ENCODE assay signal across 24 cellular contexts in genomic region chrX:34658316-34658715, GRCh38. TPM values are rescaled to one million over a fixed set of nuclear protein-coding genes. Genes with fewer than 3 reads are reported as not detected.
A peak's percentile ranks its signal among the peaks of the same experiment; 100 is the strongest.
DNase-seq lines count a peak whose midpoint lies in the region; ATAC-seq and TF ChIP-seq lines count a peak whose summit lies in the region.
"Had no signal": no experiment of that assay in that cellular context is flagged by ENCODE, and none has a peak within 500 bp of the region (broad histone marks: within the 10 kb centered on the region; RNA-seq: fewer than 3 reads in every experiment).

No MANE protein-coding gene starts in this region.

- H4K5ac ChIP-seq in H9 (ENCODE audit: insufficient read length, low read depth, low read length), result no peak overlapping the region

- no peak overlapping the region for H2BK5ac ChIP-seq in H9 (ENCODE audit: insufficient read length, low read length)

- H3K18ac ChIP-seq in H9 (ENCODE audit: insufficient read length, low read depth, low read length), result no peak overlapping the region

- peaks cover 12% of the 10 kb centered on the region; the same call in 1 of the 2 replicates for H3K79me2 ChIP-seq in H9 (ENCODE audit: insufficient read depth, low read length)

- no peak overlapping the region for H2AFZ ChIP-seq in H9 (ENCODE audit: low read length)

- no peaks in the 10 kb centered on the region for H3K23me2 ChIP-seq in H9 (ENCODE audit: insufficient read length, low read depth, low read length, poor library complexity, severe bottlenecking)

- intact Hi-C loops in sciatic nerve (cut with DNase I), result no loop called here

- peaks cover 0 to 9% (median 5%) of the 10 kb centered on the region in 3 experiments; a peak in 5 of 7 replicates for H3K36me3 Mint-ChIP-seq in H9 (ENCODE audit: insufficient read depth in 1 of 3, low read depth in 3 of 3)

- H3K4ac ChIP-seq in H9 (ENCODE audit: low read depth, low read length), result no peak overlapping the region

- no peaks in the 10 kb centered on the region; the same call in 1 of the 2 replicates for H3K4me1 ChIP-seq in H9 (ENCODE audit: insufficient read depth, low read length)
- peaks cover 6% of the 10 kb centered on the region for H3K4me1 ChIP-seq in iPS-18a (ENCODE audit: control insufficient read depth, low read depth, low read length)
- peaks cover 6% of the 10 kb centered on the region for H3K4me1 ChIP-seq in skeletal muscle satellite cell (ENCODE audit: control insufficient read depth, insufficient read depth, low read length)
- H3K4me1 ChIP-seq: breast epithelium, left lung, upper lobe of right lung had no signal

- H3K23ac ChIP-seq in H9 (ENCODE audit: insufficient read length, low read depth, low read length), result no peak overlapping the region

- no peak overlapping the region for H3K14ac ChIP-seq in H9 (ENCODE audit: insufficient read depth, low read length)

- no peak overlapping the region for H2BK12ac ChIP-seq in H9 (ENCODE audit: insufficient read length, low read depth, low read length)

- H3K4me2 ChIP-seq in H9 (ENCODE audit: insufficient read depth, insufficient read length, low read length) (peak overlapping the region; percentile 79), skeletal muscle satellite cell (ENCODE audit: low read length) (peak overlapping the region; percentile 84)

- H2BK15ac ChIP-seq in H9 (ENCODE audit: low read depth, low read length), result no peak overlapping the region

- H3K4me1 Mint-ChIP-seq in H9, result peaks cover 43 to 46% of the 10 kb centered on the region in 2 experiments
- H3K4me1 Mint-ChIP-seq: T-helper 17 cell had no signal

- no peak overlapping the region for H3K27ac ChIP-seq in H9 (ENCODE audit: insufficient read length, low read depth, low read length)
- no peak overlapping the region for H3K27ac ChIP-seq in iPS-18a (ENCODE audit: low read length)
- H3K27ac ChIP-seq: left lung, neutrophil, upper lobe of right lung, VCaP had no signal

- DNase-seq in H9 (no peak), dedifferentiated amniotic fluid mesenchymal stem cell (ENCODE audit: extremely low spot score) (peak; percentile 22), sciatic nerve (ENCODE audit: low spot score) (no peak), DMS153 (lab: John Stamatoyannopoulos, UW) (no peak)
- DNase-seq in stimulated activated CD4-positive, alpha-beta T cell treated with anti-CD3 and anti-CD28 coated beads, Interleukin-4, amount 100 ng/mL, for 4 hours, result no peak
- DNase-seq: activated CD8-positive, alpha-beta memory T cell treated with anti-CD3 and anti-CD28 coated beads, Interleukin-2, amount 50 U/mL, for 48 hours; dermis blood vessel endothelial cell; DND-41; left lung; midbrain; MM.1S; NCI-H1694; NCI-H82; PC-3; stimulated activated CD8-positive, alpha-beta memory T cell treated with anti-CD3 and anti-CD28 coated beads, Interleukin-4, amount 100 ng/mL, for 48 hours; T-helper 17 cell; upper lobe of right lung had no signal

- WGBS in H9 (ENCODE audit: extremely low coverage, insufficient read length, low lambda C conversion rate), result no CpG with 5 or more reads among the region's 4 CpGs

- no peaks in the 10 kb centered on the region for H3K9me3 ChIP-seq in H9 (ENCODE audit: control insufficient read depth, low read depth, low read length)
- peaks cover 8% of the 10 kb centered on the region for H3K9me3 ChIP-seq in iPS-18a (ENCODE audit: control insufficient read depth, low read depth, low read length)
- no peaks in the 10 kb centered on the region for H3K9me3 ChIP-seq in skeletal muscle satellite cell (replicated peaks; ENCODE audit: low read length)
- H3K9me3 ChIP-seq: breast epithelium, left lung, neutrophil, upper lobe of right lung had no signal

- peak overlapping the region; percentile 41 for H3K4me3 ChIP-seq in iPS-18a (ENCODE audit: low read length)
- no peak overlapping the region for H3K4me3 ChIP-seq in skeletal muscle satellite cell (ENCODE audit: low read length)

- peaks cover 4 to 61% of the 10 kb centered on the region in 2 experiments; a peak in 4 of 5 replicates for H3K9me3 Mint-ChIP-seq in H9

- H4K91ac ChIP-seq in H9 (ENCODE audit: insufficient read length, low read depth, low read length), result no peak overlapping the region

- H4K8ac ChIP-seq in H9 (replicated peaks; ENCODE audit: insufficient read length, low read depth, low read length), result no peak overlapping the region

- H3K4me3 Mint-ChIP-seq in H9, result peak overlapping the region; percentile 70 to 78; a peak in 4 of 5 replicates
- H3K4me3 Mint-ChIP-seq: B cell, T-helper 17 cell had no signal

- H3K79me1 ChIP-seq in H9 (ENCODE audit: insufficient read depth, low read depth, low read length, poor library complexity, severe bottlenecking), result no peaks in the 10 kb centered on the region

- H3K36me3 ChIP-seq in iPS-18a (ENCODE audit: control insufficient read depth, low read depth, low read length), result no peaks in the 10 kb centered on the region
- no peaks in the 10 kb centered on the region for H3K36me3 ChIP-seq in skeletal muscle satellite cell (ENCODE audit: insufficient read depth, low read length)
- H3K36me3 ChIP-seq: breast epithelium, left lung, neutrophil, upper lobe of right lung had no signal

- H3T11ph ChIP-seq in H9 (ENCODE audit: low read length), result no peak overlapping the region

- H3K27me3 ChIP-seq in H9 (ENCODE audit: insufficient read depth, low read length), result no peaks in the 10 kb centered on the region
- H3K27me3 ChIP-seq in iPS-18a (ENCODE audit: control insufficient read depth, insufficient read depth, low read length), result peaks cover 7% of the 10 kb centered on the region
- H3K27me3 ChIP-seq in skeletal muscle satellite cell (ENCODE audit: control insufficient read depth, insufficient read depth, low read length), result no peaks in the 10 kb centered on the region
- H3K27me3 ChIP-seq: upper lobe of right lung had no signal

- peaks cover 6% of the 10 kb centered on the region for H3K27me3 Mint-ChIP-seq in H9 (ENCODE audit: low read depth)
- H3K27me3 Mint-ChIP-seq: T-helper 17 cell had no signal

- H2BK20ac ChIP-seq in H9 (ENCODE audit: low read depth, low read length, poor library complexity, severe bottlenecking), result no peak overlapping the region

- no peak overlapping the region for H2BK120ac ChIP-seq in H9 (ENCODE audit: low read depth, low read length, poor library complexity, severe bottlenecking)

- ATAC-seq in sciatic nerve, result no peak
- no peak for ATAC-seq in HG03469 (IDR thresholded peaks at IDR 0.05; ENCODE audit: unreplicated experiment)
- ATAC-seq: left lung, T-helper 17 cell, upper lobe of right lung had no signal

- H3K27ac Mint-ChIP-seq in H9, result no peak overlapping the region
- H3K27ac Mint-ChIP-seq: B cell, T-helper 17 cell had no signal

- no peak for TF ChIP-seq CTCF in H9 (conservative IDR thresholded peaks at IDR 0.05)

- no peak overlapping the region for H3K9ac ChIP-seq in H9 (ENCODE audit: extremely low read depth, insufficient read length, low read length)
- no peak overlapping the region for H3K9ac ChIP-seq in iPS-18a (ENCODE audit: low read length)
- H3K9ac ChIP-seq in skeletal muscle satellite cell (ENCODE audit: low read depth, low read length), result no peak overlapping the region

- H3K56ac ChIP-seq in H9 (ENCODE audit: insufficient read length, low read depth, low read length), result no peak overlapping the region

- no peaks in the 10 kb centered on the region for H4K20me1 ChIP-seq in H9 (ENCODE audit: control insufficient read depth, insufficient read depth, insufficient read length)

- H2AK5ac ChIP-seq in H9 (ENCODE audit: insufficient read length, low read length), result no peak overlapping the region

RNA-seq across cellular contexts. Expression of gene TMEM47, which starts 1.2 kb away (rescaled TPM):
- total RNA-seq in H9 (2021) (26.0 and 26.4 TPM in 2 replicates), sciatic nerve (20.7 TPM)
- total RNA-seq in skeletal muscle satellite cell (2012; rRNA removed), result 18.8 and 31.2 TPM in 2 replicates
- total RNA-seq: B cell, T-helper 17 cell had no signal
